1 cellular context compared by ENCODE assay signal in genomic region chr1:227370463-227371254, GRCh38.
TF ChIP-seq lines count a peak whose summit lies in the region.

No MANE protein-coding gene starts in this region.

TF ChIP-seq in GM23338, 12 proteins besides CTCF, POLR2A, EP300 and RAD21 (continued from another document):
- TF ChIP-seq ZNF462 (CRISPR knock-in tag; IDR thresholded peaks at IDR 0.05), result no peak
- TF ChIP-seq CREB1 (CRISPR knock-in tag; IDR thresholded peaks at IDR 0.05; ENCODE audit: low read depth), result no peak
- no peak for TF ChIP-seq POLR2AphosphoS5 (IDR thresholded peaks at IDR 0.05; ENCODE audit: low read depth)
- no peak for TF ChIP-seq EZH2phosphoT487 (IDR thresholded peaks at IDR 0.05; ENCODE audit: unreplicated experiment)
- TF ChIP-seq ZNF331 (CRISPR knock-in tag; IDR thresholded peaks at IDR 0.05; ENCODE audit: low read depth), result no peak
- no peak for TF ChIP-seq EZH2 (IDR thresholded peaks at IDR 0.05; ENCODE audit: low read depth, unreplicated experiment)
- TF ChIP-seq ETS1 (IDR thresholded peaks at IDR 0.05), result no peak
- no peak for TF ChIP-seq NANOG (IDR thresholded peaks at IDR 0.05; ENCODE audit: borderline replicate concordance)
